24 cellular contexts compared by ENCODE assay signal in the genomic region with DNA sequence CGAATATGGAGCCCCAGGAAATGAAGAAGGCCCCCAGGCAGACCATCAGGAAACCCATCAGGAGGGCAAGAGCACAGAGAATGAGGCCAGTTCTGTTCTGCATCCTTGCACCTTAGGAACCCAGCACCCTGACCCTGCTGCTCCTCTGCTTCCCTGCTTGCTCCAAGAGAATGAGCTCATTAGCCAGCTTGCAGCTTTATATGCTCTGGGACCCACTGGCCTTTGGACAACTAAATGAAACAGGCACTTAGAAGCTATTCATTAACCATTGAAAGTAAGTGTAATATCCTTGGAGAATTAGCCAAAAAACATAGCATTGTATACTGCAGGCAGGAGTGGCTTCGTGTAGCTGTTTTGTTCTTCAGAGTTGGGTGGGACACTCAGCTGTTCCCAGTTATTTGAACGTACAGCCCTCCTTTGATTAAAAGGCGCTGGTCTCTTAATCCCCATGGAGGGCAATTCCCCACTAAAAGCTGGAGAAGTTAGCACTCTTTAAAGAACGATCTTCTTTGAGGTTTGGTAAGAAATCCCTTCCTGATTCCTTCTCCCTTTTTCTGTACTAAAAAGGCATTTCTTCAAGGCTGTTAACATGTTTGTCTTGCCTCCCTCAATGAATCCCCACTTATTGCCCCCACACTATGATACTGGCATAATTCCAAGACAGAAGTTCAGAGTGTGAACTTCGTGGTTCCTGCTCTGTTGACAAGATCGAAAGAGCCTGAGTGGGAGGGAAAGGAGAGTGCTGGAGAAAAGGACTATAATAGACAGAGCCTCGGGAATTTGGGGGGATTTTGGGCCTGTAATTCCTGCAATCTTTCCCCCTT. TPM values are rescaled to one million over a fixed set of nuclear protein-coding genes. Genes with fewer than 3 reads are reported as not detected.
A peak's percentile ranks its signal among the peaks of the same experiment; 100 is the strongest.
DNase-seq lines count a peak whose midpoint lies in the region; TF ChIP-seq lines count a peak whose summit lies in the region.
"Had no signal": no experiment of that assay in that cellular context is flagged by ENCODE, and none has a peak within 500 bp of the region (broad histone marks: within the 10 kb centered on the region; RNA-seq: fewer than 3 reads in every experiment).

A gene with protein sequence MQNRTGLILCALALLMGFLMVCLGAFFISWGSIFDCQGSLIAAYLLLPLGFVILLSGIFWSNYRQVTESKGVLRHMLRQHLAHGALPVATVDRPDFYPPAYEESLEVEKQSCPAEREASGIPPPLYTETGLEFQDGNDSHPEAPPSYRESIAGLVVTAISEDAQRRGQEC (minus strand): TSS at position 172 of the 824 bp plus-strand sequence. CDS start 69 bp downstream, at position 103.

- H3K4me3 Mint-ChIP-seq in Calu3 (ENCODE audit: low read depth, unreplicated experiment), result no peak within 1 kb of the TSS
- H3K4me3 Mint-ChIP-seq: activated CD4-positive, alpha-beta memory T cell treated with anti-CD3 and anti-CD28 coated beads, Interleukin-2, amount 10 ng/mL, durations not matched to agents 7 days and 5 days; CD14-positive monocyte; neural progenitor cell; T-helper 17 cell had no signal

- H3K9me3 Mint-ChIP-seq in Calu3 (ENCODE audit: low read depth, unreplicated experiment), result no peaks in the 10 kb centered on the region
- H3K9me3 Mint-ChIP-seq: activated CD4-positive, alpha-beta memory T cell treated with anti-CD3 and anti-CD28 coated beads, Interleukin-2, amount 10 ng/mL, durations not matched to agents 7 days and 5 days; CD14-positive monocyte; neural progenitor cell had no signal

- H3K27me3 Mint-ChIP-seq in Calu3 (ENCODE audit: unreplicated experiment), result peaks cover 17% of the 10 kb centered on the region

- H3K4me1 Mint-ChIP-seq in Calu3 (ENCODE audit: low read depth, unreplicated experiment), result no peaks in the 10 kb centered on the region
- H3K4me1 Mint-ChIP-seq: T-helper 17 cell had no signal

- H3K4me3 ChIP-seq in right atrium auricular region (no peak within 1 kb of the TSS), rectal smooth muscle tissue (ENCODE audit: low read length) (peak within 1 kb of the TSS; percentile 23), suprapubic skin (no peak within 1 kb of the TSS)
- H3K4me3 ChIP-seq: neural progenitor cell, SJSA1 had no signal

- 44% methylated on average over 8 of the region's 8 CpGs for WGBS in suprapubic skin

- no peak for TF ChIP-seq EP300 in suprapubic skin (IDR thresholded peaks at IDR 0.05)

- H3K27ac ChIP-seq in right atrium auricular region (peak within 1 kb of the TSS; percentile 1 to 89), rectal smooth muscle tissue (ENCODE audit: low read depth, low read length) (peak within 1 kb of the TSS; percentile 69), suprapubic skin (no peak within 1 kb of the TSS)
- H3K27ac ChIP-seq: neural progenitor cell, SJSA1 had no signal

- TF ChIP-seq POLR2A in suprapubic skin (IDR thresholded peaks at IDR 0.05), result no peak

- H3K36me3 Mint-ChIP-seq in Calu3 (ENCODE audit: insufficient read depth, unreplicated experiment), result no peaks in the 10 kb centered on the region
- H3K36me3 Mint-ChIP-seq: neural progenitor cell had no signal

- no peak within 1 kb of the TSS for H3K27ac Mint-ChIP-seq in Calu3 (ENCODE audit: unreplicated experiment)
- H3K27ac Mint-ChIP-seq: activated CD4-positive, alpha-beta memory T cell treated with anti-CD3 and anti-CD28 coated beads, Interleukin-2, amount 10 ng/mL, durations not matched to agents 7 days and 5 days; neural progenitor cell; T-helper 17 cell had no signal

- H3K36me3 ChIP-seq in right atrium auricular region, result no peaks in the 10 kb centered on the region
- H3K36me3 ChIP-seq in rectal smooth muscle tissue (ENCODE audit: control insufficient read depth, insufficient read depth, low read length), result no peaks in the 10 kb centered on the region
- H3K36me3 ChIP-seq in suprapubic skin, result no peaks in the 10 kb centered on the region
- H3K36me3 ChIP-seq: neural progenitor cell, SJSA1 had no signal

- H3K9ac ChIP-seq in rectal smooth muscle tissue (ENCODE audit: low read length), result no peak within 1 kb of the TSS
- H3K9ac ChIP-seq: neural progenitor cell had no signal

- CTCF ChIA-PET in Calu3 (lab: Charles Lee), result interaction anchor here (1.1 kb wide), 1 partner anchor 20 kb away, joined by 3 read pairs; no protein-coding TSS in a partner anchor

- TF ChIP-seq CTCF in right atrium auricular region (IDR thresholded peaks at IDR 0.05) (no peak), Calu3 (IDR thresholded peaks at IDR 0.05; ENCODE audit: unreplicated experiment) (no peak), suprapubic skin (IDR thresholded peaks at IDR 0.05) (no peak)

- H3K27me3 ChIP-seq in right atrium auricular region (no peaks in the 10 kb centered on the region), rectal smooth muscle tissue (ENCODE audit: control insufficient read depth, insufficient read depth, low read length) (no peaks in the 10 kb centered on the region), suprapubic skin (no peaks in the 10 kb centered on the region)
- H3K27me3 ChIP-seq: SJSA1 had no signal

- H3K9me3 ChIP-seq in right atrium auricular region (no peaks in the 10 kb centered on the region), suprapubic skin (no peaks in the 10 kb centered on the region)
- H3K9me3 ChIP-seq: SJSA1 had no signal

- BruUV-seq in Calu3 (replicated peaks; lab: Mats Ljungman, UMichigan), result no TSS peak

- peaks cover 0 to 50% of the 10 kb centered on the region in 2 donors for H3K4me1 ChIP-seq in right atrium auricular region
- peaks cover 38% of the 10 kb centered on the region for H3K4me1 ChIP-seq in rectal smooth muscle tissue (ENCODE audit: control insufficient read depth, insufficient read depth, low read length)
- H3K4me1 ChIP-seq in suprapubic skin, result no peaks in the 10 kb centered on the region
- H3K4me1 ChIP-seq: SJSA1 had no signal

- DNase-seq in right atrium auricular region (ENCODE audit: low spot score), result no peak
- no peak for DNase-seq in cardiac septum (ENCODE audit: low spot score)
- DNase-seq in kidney tubule cell (ENCODE audit: low spot score), result peak; percentile 86
- DNase-seq in anterior cingulate cortex (lab: John Stamatoyannopoulos, UW), result no peak
- no peak for DNase-seq in Calu3
- DNase-seq in NCI-H446 treated with DMSO at 0.1 percent for 48 hours (lab: John Stamatoyannopoulos, UW), result no peak
- no peak for DNase-seq in suprapubic skin (ENCODE audit: low spot score in 2 of 2)
- DNase-seq: activated CD4-positive, alpha-beta memory T cell treated with anti-CD3 and anti-CD28 coated beads, Interleukin-2, amount 10 ng/mL, durations not matched to agents 7 days and 5 days; activated naive CD4-positive, alpha-beta T cell; activated T-cell treated with anti-CD3 and anti-CD28 coated beads, Interleukin-2, amount 50 U/mL, for 1 hour; amygdala; central memory CD4-positive, alpha-beta T cell; DMS79; H7; NCI-H1694; NCI-H82; stimulated activated naive CD4-positive, alpha-beta T cell; T-helper 17 cell had no signal

- intact Hi-C loops in cardiac septum (cut with DNase I), result no loop called here
- intact Hi-C loops in Calu3 (cut with micrococcal nuclease; ENCODE audit: unreplicated experiment), result no loop called here

RNA-seq across cellular contexts. Expression of the gene that starts here (rescaled TPM):
- total RNA-seq in right atrium auricular region (not detected), cardiac septum (not detected), Calu3 (2022) (not detected in 2 replicates), suprapubic skin (not detected)
- total RNA-seq: activated CD4-positive, alpha-beta memory T cell treated with anti-CD3 and anti-CD28 coated beads, Interleukin-2, amount 10 ng/mL, durations not matched to agents 7 days and 5 days; H7; pulmonary artery endothelial cell; SJSA1; T-helper 17 cell; ureter had no signal
